ENCODE assay signal across 8 cellular contexts in the genomic region with DNA sequence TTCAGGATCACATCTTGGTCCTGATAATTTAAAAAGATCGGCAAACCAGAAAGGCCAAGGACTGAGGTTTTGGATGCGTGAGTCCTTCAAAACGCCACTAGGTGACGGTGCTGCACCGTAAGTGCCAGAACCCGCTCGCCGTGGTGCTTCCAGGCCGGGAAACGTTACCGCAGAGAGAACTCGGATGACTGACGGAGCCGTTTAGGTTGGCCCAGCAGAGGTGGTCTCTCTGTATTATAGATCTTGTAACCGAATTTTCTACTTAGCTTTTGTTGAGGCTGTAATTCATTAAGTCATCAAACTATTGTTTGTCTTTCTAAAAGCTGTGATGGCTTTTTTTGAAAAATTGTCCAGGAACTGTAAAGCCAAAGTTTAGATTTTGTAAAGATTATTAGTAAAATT. TPM values are rescaled to one million over a fixed set of nuclear protein-coding genes. Genes with fewer than 3 reads are reported as not detected.
A peak's percentile ranks its signal among the peaks of the same experiment; 100 is the strongest.
DNase-seq lines count a peak whose midpoint lies in the region; ATAC-seq and TF ChIP-seq lines count a peak whose summit lies in the region.

No MANE protein-coding gene starts in this region.

- H3K9me3 ChIP-seq in NT2/D1 (ENCODE audit: insufficient read depth, low read length), result no peaks in the 10 kb centered on the region

- H3K27ac Mint-ChIP-seq in naive B cell, result no peak overlapping the region
- no peak overlapping the region for H3K27ac Mint-ChIP-seq in stimulated activated effector memory CD8-positive, alpha-beta T cell treated with anti-CD3 and anti-CD28 coated beads, Interleukin-12 subunit alpha, Interleukin-12 subunit beta, amount 100 ng/mL, for 72 hours

- H3K27me3 ChIP-seq in BJ (ENCODE audit: control insufficient read depth, insufficient read depth, low read length), result no peaks in the 10 kb centered on the region; the same call in none of the 2 replicates
- no peaks in the 10 kb centered on the region for H3K27me3 ChIP-seq in NT2/D1 (ENCODE audit: insufficient read depth, insufficient read length)

- CTCF ChIA-PET in BJ (lab: Yijun Ruan, JAX), result interaction anchor here (0.6 to 2.7 kb wide), 10 partner anchors 9 to 1682 kb away, joined by 3 to 11 read pairs (median 3); no protein-coding TSS in a partner anchor

- no peak overlapping the region for H3K9ac ChIP-seq in NT2/D1 (ENCODE audit: insufficient read length, low read depth)

- H3K4me1 Mint-ChIP-seq in naive B cell, result peaks cover 0 to 6% (median 2%) of the 10 kb centered on the region in 3 donors
- no peaks in the 10 kb centered on the region for H3K4me1 Mint-ChIP-seq in stimulated activated effector memory CD8-positive, alpha-beta T cell treated with anti-CD3 and anti-CD28 coated beads, Interleukin-12 subunit alpha, Interleukin-12 subunit beta, amount 100 ng/mL, for 72 hours

- peak; percentile 6 for DNase-seq in BJ (ENCODE audit: low read depth)
- DNase-seq in GM19240 (ENCODE audit: insufficient read length, low spot score), result peak; percentile 52
- peak; percentile 48 for DNase-seq in HK-2 (ENCODE audit: unreplicated experiment)
- DNase-seq in NT2/D1 (ENCODE audit: low read depth, low spot score), result peak; percentile 62
- peak; percentile 14 for DNase-seq in activated CD8-positive, alpha-beta memory T cell treated with anti-CD3 and anti-CD28 coated beads, Interleukin-2, amount 50 U/mL, for 1 hour (ENCODE audit: extremely low read depth)
- DNase-seq in epithelial cell of esophagus (ENCODE audit: low read depth), result peak; percentile 80
- peak; percentile 3 for DNase-seq in naive B cell
- peak; percentile 20 to 61 for DNase-seq in stimulated activated effector memory CD8-positive, alpha-beta T cell treated with anti-CD3 and anti-CD28 coated beads, Interleukin-12 subunit alpha, Interleukin-12 subunit beta, amount 100 ng/mL, for 72 hours (ENCODE audit: low spot score in 2 of 2)

- no peaks in the 10 kb centered on the region for H3K4me1 ChIP-seq in NT2/D1 (ENCODE audit: insufficient read depth, insufficient read length)

- POLR2A ChIA-PET in BJ (lab: Charles Lee), result no interaction called here

- peaks cover 32 to 49% (median 46%) of the 10 kb centered on the region in 3 donors for H3K27me3 Mint-ChIP-seq in naive B cell

- peak in 1 of 2 donors; percentile 45 for ATAC-seq in naive B cell (ENCODE audit: low read depth in 2 of 2)
- ATAC-seq in stimulated activated effector memory CD8-positive, alpha-beta T cell treated with anti-CD3 and anti-CD28 coated beads, Interleukin-12 subunit alpha, Interleukin-12 subunit beta, amount 100 ng/mL, for 72 hours, result peak; percentile 83

- no peaks in the 10 kb centered on the region for H3K9me3 Mint-ChIP-seq in naive B cell
- no peaks in the 10 kb centered on the region for H3K9me3 Mint-ChIP-seq in stimulated activated effector memory CD8-positive, alpha-beta T cell treated with anti-CD3 and anti-CD28 coated beads, Interleukin-12 subunit alpha, Interleukin-12 subunit beta, amount 100 ng/mL, for 72 hours

- TF ChIP-seq CTCF in BJ (IDR thresholded peaks at IDR 0.05; ENCODE audit: insufficient read depth, low read depth, low read length) (peak; percentile 99), epithelial cell of esophagus (IDR thresholded peaks at IDR 0.05; ENCODE audit: insufficient read depth, low read depth, low read length, missing control alignments) (peak; percentile 100)

- H3K4me3 ChIP-seq in BJ (ENCODE audit: low read depth, low read length) (no peak overlapping the region), NT2/D1 (ENCODE audit: insufficient read length, low read depth) (no peak overlapping the region), epithelial cell of esophagus (ENCODE audit: low read length) (no peak overlapping the region)

- no peak overlapping the region for H3K4me3 Mint-ChIP-seq in naive B cell
- no peak overlapping the region for H3K4me3 Mint-ChIP-seq in stimulated activated effector memory CD8-positive, alpha-beta T cell treated with anti-CD3 and anti-CD28 coated beads, Interleukin-12 subunit alpha, Interleukin-12 subunit beta, amount 100 ng/mL, for 72 hours

- H3K36me3 Mint-ChIP-seq in naive B cell, result no peaks in the 10 kb centered on the region
- H3K36me3 Mint-ChIP-seq in stimulated activated effector memory CD8-positive, alpha-beta T cell treated with anti-CD3 and anti-CD28 coated beads, Interleukin-12 subunit alpha, Interleukin-12 subunit beta, amount 100 ng/mL, for 72 hours, result no peaks in the 10 kb centered on the region

- no peaks in the 10 kb centered on the region for H3K36me3 ChIP-seq in BJ (ENCODE audit: control insufficient read depth, insufficient read depth, low read length)
- H3K36me3 ChIP-seq in NT2/D1 (ENCODE audit: insufficient read depth, insufficient read length, low read length), result no peaks in the 10 kb centered on the region

RNA-seq across cellular contexts. Expression of gene ADCYAP1, which starts 39.8 kb away (rescaled TPM):
- polyA plus RNA-seq in BJ (2011; rRNA removed), result 0.06 and 0.07 TPM in 2 replicates
- polyA minus RNA-seq in BJ (2011; rRNA and poly(A)+ RNA removed), result not detected in 2 replicates
- not detected for polyA plus RNA-seq in naive B cell (ENCODE audit: low read depth in 6 of 6)

RNA-seq across cellular contexts. Expression of gene YES1, which starts 52.8 kb away (rescaled TPM):
- 11.3 and 15.8 TPM in 2 replicates for polyA plus RNA-seq in BJ (2011; rRNA removed)
- 6.4 and 15.8 TPM in 2 replicates for polyA minus RNA-seq in BJ (2011; rRNA and poly(A)+ RNA removed)
- not detected for polyA plus RNA-seq in naive B cell (ENCODE audit: low read depth in 6 of 6)

Comparison
In these comparisons a context has a peak if more than half of its experiments do, and no peak if none do; other contexts are left out.
1. DNase-seq: peak in every context shown above with its lines; median percentile 80 in epithelial cell of esophagus; 62 in NT2/D1; 52 in GM19240; 48 in HK-2; 40 in stimulated activated effector memory CD8-positive, alpha-beta T cell treated with anti-CD3 and anti-CD28 coated beads, Interleukin-12 subunit alpha, Interleukin-12 subunit beta, amount 100 ng/mL, for 72 hours; 14 in activated CD8-positive, alpha-beta memory T cell treated with anti-CD3 and anti-CD28 coated beads, Interleukin-2, amount 50 U/mL, for 1 hour; 6 in BJ; 3 in naive B cell.
2. RNA of gene YES1, which starts 52.8 kb away (polyA plus RNA-seq): 11.3 to 15.8 TPM in BJ; not detected in naive B cell; every median in the first group is over 10 times any median in the second.